Comparison of ENCODE assay signal across 8 cellular contexts in the genomic region with DNA sequence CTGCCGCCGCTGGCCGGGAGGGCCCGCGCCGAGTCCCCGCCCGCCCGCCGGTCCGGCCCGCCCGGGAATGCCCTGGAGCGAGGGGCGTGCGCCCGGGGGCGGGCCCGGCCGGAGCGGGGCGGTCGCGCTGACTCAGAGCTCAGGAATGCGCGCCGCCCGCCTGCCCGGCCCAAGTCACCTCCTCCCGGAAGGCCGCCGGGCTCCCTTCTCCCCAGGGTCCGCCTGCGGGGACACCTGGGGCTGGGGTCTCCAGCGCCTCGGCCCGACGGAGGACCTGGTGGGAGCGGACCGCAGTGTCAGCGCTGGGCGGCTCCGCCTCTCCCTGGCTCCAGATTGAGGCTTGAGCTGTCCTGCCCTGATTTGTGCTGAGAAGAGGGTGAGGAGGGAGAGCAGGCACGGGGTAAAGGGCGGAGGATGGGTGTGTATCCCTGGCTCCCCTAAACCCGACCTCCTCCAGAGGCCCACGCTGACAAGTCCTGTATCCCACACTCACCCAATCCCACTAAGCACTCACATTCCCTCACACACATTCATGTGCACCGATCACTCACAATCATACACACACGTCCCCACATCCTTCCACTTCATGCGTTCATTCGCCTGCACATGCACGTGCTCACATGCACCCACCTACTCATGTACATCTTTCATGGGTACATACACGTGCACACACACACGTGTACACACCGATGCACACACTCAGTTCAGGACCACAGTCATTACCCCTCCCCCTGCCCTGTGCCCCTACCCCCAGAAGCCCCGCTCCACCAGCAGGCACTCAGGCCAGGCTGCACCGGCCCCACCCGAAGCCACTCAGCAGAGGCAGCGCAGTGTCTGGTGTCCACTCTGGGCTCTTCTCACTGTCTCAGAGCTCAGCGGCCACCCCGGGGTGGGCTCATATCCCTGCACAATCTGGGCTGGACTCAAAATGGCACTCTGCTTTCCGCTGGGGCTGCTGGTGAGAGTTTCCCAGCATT. TPM values are rescaled to one million over a fixed set of nuclear protein-coding genes. Genes with fewer than 3 reads are reported as not detected.
A peak's percentile ranks its signal among the peaks of the same experiment; 100 is the strongest.
DNase-seq lines count a peak whose midpoint lies in the region; ATAC-seq, FAIRE-seq and TF ChIP-seq lines count a peak whose summit lies in the region.

A gene with protein sequence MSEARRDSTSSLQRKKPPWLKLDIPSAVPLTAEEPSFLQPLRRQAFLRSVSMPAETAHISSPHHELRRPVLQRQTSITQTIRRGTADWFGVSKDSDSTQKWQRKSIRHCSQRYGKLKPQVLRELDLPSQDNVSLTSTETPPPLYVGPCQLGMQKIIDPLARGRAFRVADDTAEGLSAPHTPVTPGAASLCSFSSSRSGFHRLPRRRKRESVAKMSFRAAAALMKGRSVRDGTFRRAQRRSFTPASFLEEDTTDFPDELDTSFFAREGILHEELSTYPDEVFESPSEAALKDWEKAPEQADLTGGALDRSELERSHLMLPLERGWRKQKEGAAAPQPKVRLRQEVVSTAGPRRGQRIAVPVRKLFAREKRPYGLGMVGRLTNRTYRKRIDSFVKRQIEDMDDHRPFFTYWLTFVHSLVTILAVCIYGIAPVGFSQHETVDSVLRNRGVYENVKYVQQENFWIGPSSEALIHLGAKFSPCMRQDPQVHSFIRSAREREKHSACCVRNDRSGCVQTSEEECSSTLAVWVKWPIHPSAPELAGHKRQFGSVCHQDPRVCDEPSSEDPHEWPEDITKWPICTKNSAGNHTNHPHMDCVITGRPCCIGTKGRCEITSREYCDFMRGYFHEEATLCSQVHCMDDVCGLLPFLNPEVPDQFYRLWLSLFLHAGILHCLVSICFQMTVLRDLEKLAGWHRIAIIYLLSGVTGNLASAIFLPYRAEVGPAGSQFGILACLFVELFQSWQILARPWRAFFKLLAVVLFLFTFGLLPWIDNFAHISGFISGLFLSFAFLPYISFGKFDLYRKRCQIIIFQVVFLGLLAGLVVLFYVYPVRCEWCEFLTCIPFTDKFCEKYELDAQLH (minus strand): TSS at position 71 of the 977 bp plus-strand sequence. CDS start 7,616 bp downstream, outside the sequence.

- DNase-seq in G401 (ENCODE audit: low spot score) (no peak), NCI-H460 (ENCODE audit: extremely low read depth, low read depth) (peak; percentile 44), choroid plexus epithelial cell (ENCODE audit: low read depth) (peak; percentile 60), kidney tubule cell (ENCODE audit: low spot score) (peak; percentile 73), GM19239 (ENCODE audit: insufficient read length, low spot score) (no peak), NCI-H524 treated with DMSO at 0.1 percent for 48 hours (lab: John Stamatoyannopoulos, UW) (no peak)
- DNase-seq in stimulated activated naive CD8-positive, alpha-beta T cell treated with anti-CD3 and anti-CD28 coated beads, Interleukin-15, Interleukin-2, amounts not matched to agents 100 U/mL and 50 U/mL, for 24 hours: peak; percentile 50
- no peak for DNase-seq in effector memory CD4-positive, alpha-beta T cell

- H3K27me3 ChIP-seq in effector memory CD4-positive, alpha-beta T cell (replicated peaks; ENCODE audit: control insufficient read depth, insufficient read depth, low read length, poor library complexity, severe bottlenecking): peaks cover 7% of the 10 kb centered on the region

- H3K9me3 ChIP-seq in effector memory CD4-positive, alpha-beta T cell (ENCODE audit: control insufficient read depth, low read length): no peaks in the 10 kb centered on the region

- no peak for FAIRE-seq in GM19239 (lab: Jason Lieb, UNC)

- no peaks in the 10 kb centered on the region for H3K36me3 ChIP-seq in effector memory CD4-positive, alpha-beta T cell (ENCODE audit: control insufficient read depth, insufficient read depth, low read length)

- ATAC-seq in stimulated activated naive CD8-positive, alpha-beta T cell treated with anti-CD3 and anti-CD28 coated beads, Interleukin-15, Interleukin-2, amounts not matched to agents 100 U/mL and 50 U/mL, for 24 hours: peak; percentile 29

- in situ Hi-C loops in G401 (cut with HindIII; ENCODE audit: low sequenced_read_pairs): no loop called here

- peaks cover 15% of the 10 kb centered on the region for H3K4me1 ChIP-seq in effector memory CD4-positive, alpha-beta T cell (ENCODE audit: control insufficient read depth, insufficient read depth, low read length, poor library complexity, severe bottlenecking)

- no peak for TF ChIP-seq CTCF in choroid plexus epithelial cell (conservative IDR thresholded peaks at IDR 0.05; ENCODE audit: low read depth, low read length)

- peak within 1 kb of the TSS; percentile 70 for H3K4me3 ChIP-seq in choroid plexus epithelial cell (ENCODE audit: low read depth, low read length)
- no peak within 1 kb of the TSS for H3K4me3 ChIP-seq in effector memory CD4-positive, alpha-beta T cell (ENCODE audit: insufficient read depth, low read depth, low read length, poor library complexity, severe bottlenecking)

- H3K27ac ChIP-seq in effector memory CD4-positive, alpha-beta T cell (ENCODE audit: insufficient read depth, low read length, poor library complexity, severe bottlenecking): no peak within 1 kb of the TSS

RNA-seq across cellular contexts. Expression of the gene that starts here (rescaled TPM):
- total RNA-seq in G401 (2014; rRNA removed; shearing (Covaris generic)): 21.4 and 24.9 TPM in 2 replicates
- 22.2 and 23.3 TPM in 2 replicates for total RNA-seq in NCI-H460 (2014; rRNA removed; shearing (Covaris generic))
- polyA plus RNA-seq in NCI-H460 (2014; cell fraction: nucleus; rRNA removed): 99.6 and 117 TPM in 2 replicates

Comparison
In these comparisons a context has a peak if more than half of its experiments do, and no peak if none do; other contexts are left out.
1. DNase-seq: peak in NCI-H460 (single experiment), choroid plexus epithelial cell (single experiment), kidney tubule cell (single experiment) and stimulated activated naive CD8-positive, alpha-beta T cell treated with anti-CD3 and anti-CD28 coated beads, Interleukin-15, Interleukin-2, amounts not matched to agents 100 U/mL and 50 U/mL, for 24 hours (single experiment); none in G401 (single experiment), GM19239 (single experiment), effector memory CD4-positive, alpha-beta T cell (0 of 3) and NCI-H524 treated with DMSO at 0.1 percent for 48 hours (single experiment).